In the genomic region with DNA sequence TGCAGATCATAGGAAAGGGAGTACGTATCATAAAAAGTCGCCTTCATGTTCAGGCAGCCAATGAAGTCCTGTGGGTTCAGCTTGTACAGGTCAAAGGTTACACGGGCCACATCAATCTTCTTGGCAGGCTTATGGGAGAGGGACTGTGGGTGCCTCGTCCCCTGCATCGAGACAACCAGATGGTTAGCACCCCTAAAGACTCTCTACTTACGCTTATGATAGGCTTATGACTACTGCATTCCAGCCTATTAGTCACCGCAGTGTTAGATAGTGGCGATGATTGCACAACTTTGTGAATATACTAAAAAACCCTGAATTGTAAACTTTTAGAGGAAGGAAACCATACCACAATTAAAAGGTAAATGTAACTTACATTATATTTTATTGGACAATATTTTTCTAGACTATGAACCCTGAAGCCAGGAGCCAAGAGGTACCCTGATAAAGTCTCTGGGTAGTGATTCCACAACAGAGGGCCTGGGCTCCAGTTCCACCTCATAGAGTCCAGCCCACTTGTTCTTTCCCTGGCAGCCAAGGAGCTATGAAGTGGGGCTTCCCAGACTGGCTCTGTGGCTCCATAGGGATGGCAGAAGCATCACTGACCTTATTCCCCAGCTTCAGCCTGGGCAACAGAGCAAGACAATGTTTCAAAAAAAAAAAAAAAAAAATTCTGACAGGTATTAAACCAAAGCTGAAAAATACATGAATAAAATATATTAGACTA, we compare ENCODE assay signal across 1 cellular context.
A peak's percentile ranks its signal among the peaks of the same experiment; 100 is the strongest.
TF ChIP-seq lines count a peak whose summit lies in the region.

No MANE protein-coding gene starts in this region.

TF ChIP-seq in K562, 482 proteins besides CTCF, POLR2A, EP300 and RAD21 (continued from another document):
- TF ChIP-seq NR2C2 (CRISPR knock-in tag; IDR thresholded peaks at IDR 0.05) (0 out of 2 replicates have a peak, but pooled peaks have one; percentile 39), NR2C2 (tag; IDR thresholded peaks at IDR 0.05) (no peak), NFXL1 (CRISPR knock-in tag; IDR thresholded peaks at IDR 0.05) (no peak), PTTG1 (tag; IDR thresholded peaks at IDR 0.05; ENCODE audit: low read depth) (no peak), CHD2 (IDR thresholded peaks at IDR 0.05; ENCODE audit: low read depth, low read length) (no peak), TCFL5 (CRISPR knock-in tag; conservative IDR thresholded peaks at IDR 0.05) (no peak), GABPA (tag; conservative IDR thresholded peaks at IDR 0.05; ENCODE audit: low read depth) (no peak), IFI16 (CRISPR knock-in tag; IDR thresholded peaks at IDR 0.05) (no peak), MCM5 (IDR thresholded peaks at IDR 0.05; ENCODE audit: low read depth) (no peak), NCOA6 (IDR thresholded peaks at IDR 0.05) (no peak), ZNF23 (CRISPR knock-in tag; IDR thresholded peaks at IDR 0.05) (no peak), SPI1 (IDR thresholded peaks at IDR 0.05; ENCODE audit: borderline replicate concordance, low read depth, low read length) (no peak), SP1 (CRISPR knock-in tag; IDR thresholded peaks at IDR 0.05) (no peak), KDM4B (IDR thresholded peaks at IDR 0.05; ENCODE audit: borderline replicate concordance in 2 of 2, low read depth in 1 of 2) (no peak), TFAM (CRISPR knock-in tag; conservative IDR thresholded peaks at IDR 0.05) (no peak), CEBPB (tag; IDR thresholded peaks at IDR 0.05) (peak; percentile 93), HDAC6 (IDR thresholded peaks at IDR 0.05; ENCODE audit: low read depth, low read length) (no peak)
- TF ChIP-seq, protein P1, sequence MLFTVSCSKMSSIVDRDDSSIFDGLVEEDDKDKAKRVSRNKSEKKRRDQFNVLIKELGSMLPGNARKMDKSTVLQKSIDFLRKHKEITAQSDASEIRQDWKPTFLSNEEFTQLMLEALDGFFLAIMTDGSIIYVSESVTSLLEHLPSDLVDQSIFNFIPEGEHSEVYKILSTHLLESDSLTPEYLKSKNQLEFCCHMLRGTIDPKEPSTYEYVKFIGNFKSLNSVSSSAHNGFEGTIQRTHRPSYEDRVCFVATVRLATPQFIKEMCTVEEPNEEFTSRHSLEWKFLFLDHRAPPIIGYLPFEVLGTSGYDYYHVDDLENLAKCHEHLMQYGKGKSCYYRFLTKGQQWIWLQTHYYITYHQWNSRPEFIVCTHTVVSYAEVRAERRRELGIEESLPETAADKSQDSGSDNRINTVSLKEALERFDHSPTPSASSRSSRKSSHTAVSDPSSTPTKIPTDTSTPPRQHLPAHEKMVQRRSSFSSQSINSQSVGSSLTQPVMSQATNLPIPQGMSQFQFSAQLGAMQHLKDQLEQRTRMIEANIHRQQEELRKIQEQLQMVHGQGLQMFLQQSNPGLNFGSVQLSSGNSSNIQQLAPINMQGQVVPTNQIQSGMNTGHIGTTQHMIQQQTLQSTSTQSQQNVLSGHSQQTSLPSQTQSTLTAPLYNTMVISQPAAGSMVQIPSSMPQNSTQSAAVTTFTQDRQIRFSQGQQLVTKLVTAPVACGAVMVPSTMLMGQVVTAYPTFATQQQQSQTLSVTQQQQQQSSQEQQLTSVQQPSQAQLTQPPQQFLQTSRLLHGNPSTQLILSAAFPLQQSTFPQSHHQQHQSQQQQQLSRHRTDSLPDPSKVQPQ (CRISPR knock-in tag; IDR thresholded peaks at IDR 0.05; ENCODE audit: borderline replicate concordance) = no peak
- TF ChIP-seq, protein P2, sequence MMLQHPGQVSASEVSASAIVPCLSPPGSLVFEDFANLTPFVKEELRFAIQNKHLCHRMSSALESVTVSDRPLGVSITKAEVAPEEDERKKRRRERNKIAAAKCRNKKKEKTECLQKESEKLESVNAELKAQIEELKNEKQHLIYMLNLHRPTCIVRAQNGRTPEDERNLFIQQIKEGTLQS (IDR thresholded peaks at IDR 0.05) = peak; percentile 26; the same call in 1 of the 2 replicates
- TF ChIP-seq, protein P2 (CRISPR knock-in tag; conservative IDR thresholded peaks at IDR 0.05) = no peak
- TF ChIP-seq, protein P3, sequence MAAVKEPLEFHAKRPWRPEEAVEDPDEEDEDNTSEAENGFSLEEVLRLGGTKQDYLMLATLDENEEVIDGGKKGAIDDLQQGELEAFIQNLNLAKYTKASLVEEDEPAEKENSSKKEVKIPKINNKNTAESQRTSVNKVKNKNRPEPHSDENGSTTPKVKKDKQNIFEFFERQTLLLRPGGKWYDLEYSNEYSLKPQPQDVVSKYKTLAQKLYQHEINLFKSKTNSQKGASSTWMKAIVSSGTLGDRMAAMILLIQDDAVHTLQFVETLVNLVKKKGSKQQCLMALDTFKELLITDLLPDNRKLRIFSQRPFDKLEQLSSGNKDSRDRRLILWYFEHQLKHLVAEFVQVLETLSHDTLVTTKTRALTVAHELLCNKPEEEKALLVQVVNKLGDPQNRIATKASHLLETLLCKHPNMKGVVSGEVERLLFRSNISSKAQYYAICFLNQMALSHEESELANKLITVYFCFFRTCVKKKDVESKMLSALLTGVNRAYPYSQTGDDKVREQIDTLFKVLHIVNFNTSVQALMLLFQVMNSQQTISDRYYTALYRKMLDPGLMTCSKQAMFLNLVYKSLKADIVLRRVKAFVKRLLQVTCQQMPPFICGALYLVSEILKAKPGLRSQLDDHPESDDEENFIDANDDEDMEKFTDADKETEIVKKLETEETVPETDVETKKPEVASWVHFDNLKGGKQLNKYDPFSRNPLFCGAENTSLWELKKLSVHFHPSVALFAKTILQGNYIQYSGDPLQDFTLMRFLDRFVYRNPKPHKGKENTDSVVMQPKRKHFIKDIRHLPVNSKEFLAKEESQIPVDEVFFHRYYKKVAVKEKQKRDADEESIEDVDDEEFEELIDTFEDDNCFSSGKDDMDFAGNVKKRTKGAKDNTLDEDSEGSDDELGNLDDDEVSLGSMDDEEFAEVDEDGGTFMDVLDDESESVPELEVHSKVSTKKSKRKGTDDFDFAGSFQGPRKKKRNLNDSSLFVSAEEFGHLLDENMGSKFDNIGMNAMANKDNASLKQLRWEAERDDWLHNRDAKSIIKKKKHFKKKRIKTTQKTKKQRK (IDR thresholded peaks at IDR 0.05; ENCODE audit: borderline replicate concordance, low read depth, low read length) = no peak
- TF ChIP-seq, protein P4, sequence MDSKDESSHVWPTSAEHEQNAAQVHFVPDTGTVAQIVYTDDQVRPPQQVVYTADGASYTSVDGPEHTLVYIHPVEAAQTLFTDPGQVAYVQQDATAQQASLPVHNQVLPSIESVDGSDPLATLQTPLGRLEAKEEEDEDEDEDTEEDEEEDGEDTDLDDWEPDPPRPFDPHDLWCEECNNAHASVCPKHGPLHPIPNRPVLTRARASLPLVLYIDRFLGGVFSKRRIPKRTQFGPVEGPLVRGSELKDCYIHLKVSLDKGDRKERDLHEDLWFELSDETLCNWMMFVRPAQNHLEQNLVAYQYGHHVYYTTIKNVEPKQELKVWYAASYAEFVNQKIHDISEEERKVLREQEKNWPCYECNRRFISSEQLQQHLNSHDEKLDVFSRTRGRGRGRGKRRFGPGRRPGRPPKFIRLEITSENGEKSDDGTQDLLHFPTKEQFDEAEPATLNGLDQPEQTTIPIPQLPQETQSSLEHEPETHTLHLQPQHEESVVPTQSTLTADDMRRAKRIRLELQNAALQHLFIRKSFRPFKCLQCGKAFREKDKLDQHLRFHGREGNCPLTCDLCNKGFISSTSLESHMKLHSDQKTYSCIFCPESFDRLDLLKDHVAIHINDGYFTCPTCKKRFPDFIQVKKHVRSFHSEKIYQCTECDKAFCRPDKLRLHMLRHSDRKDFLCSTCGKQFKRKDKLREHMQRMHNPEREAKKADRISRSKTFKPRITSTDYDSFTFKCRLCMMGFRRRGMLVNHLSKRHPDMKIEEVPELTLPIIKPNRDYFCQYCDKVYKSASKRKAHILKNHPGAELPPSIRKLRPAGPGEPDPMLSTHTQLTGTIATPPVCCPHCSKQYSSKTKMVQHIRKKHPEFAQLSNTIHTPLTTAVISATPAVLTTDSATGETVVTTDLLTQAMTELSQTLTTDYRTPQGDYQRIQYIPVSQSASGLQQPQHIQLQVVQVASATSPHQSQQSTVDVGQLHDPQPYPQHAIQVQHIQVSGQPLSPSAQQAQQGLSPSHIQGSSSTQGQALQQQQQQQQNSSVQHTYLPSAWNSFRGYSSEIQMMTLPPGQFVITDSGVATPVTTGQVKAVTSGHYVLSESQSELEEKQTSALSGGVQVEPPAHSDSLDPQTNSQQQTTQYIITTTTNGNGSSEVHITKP (IDR thresholded peaks at IDR 0.05; ENCODE audit: partially characterized antibody) = no peak
- TF ChIP-seq, protein P5, sequence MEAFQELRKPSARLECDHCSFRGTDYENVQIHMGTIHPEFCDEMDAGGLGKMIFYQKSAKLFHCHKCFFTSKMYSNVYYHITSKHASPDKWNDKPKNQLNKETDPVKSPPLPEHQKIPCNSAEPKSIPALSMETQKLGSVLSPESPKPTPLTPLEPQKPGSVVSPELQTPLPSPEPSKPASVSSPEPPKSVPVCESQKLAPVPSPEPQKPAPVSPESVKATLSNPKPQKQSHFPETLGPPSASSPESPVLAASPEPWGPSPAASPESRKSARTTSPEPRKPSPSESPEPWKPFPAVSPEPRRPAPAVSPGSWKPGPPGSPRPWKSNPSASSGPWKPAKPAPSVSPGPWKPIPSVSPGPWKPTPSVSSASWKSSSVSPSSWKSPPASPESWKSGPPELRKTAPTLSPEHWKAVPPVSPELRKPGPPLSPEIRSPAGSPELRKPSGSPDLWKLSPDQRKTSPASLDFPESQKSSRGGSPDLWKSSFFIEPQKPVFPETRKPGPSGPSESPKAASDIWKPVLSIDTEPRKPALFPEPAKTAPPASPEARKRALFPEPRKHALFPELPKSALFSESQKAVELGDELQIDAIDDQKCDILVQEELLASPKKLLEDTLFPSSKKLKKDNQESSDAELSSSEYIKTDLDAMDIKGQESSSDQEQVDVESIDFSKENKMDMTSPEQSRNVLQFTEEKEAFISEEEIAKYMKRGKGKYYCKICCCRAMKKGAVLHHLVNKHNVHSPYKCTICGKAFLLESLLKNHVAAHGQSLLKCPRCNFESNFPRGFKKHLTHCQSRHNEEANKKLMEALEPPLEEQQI (IDR thresholded peaks at IDR 0.05) = no peak
